In genomic region chr1:228416217-228416971, GRCh38 we compare ENCODE assay signal across 8 cellular contexts. TPM values are rescaled to one million over a fixed set of nuclear protein-coding genes. Genes with fewer than 3 reads are reported as not detected.
DNase-seq lines count a peak whose midpoint lies in the region; ATAC-seq and TF ChIP-seq lines count a peak whose summit lies in the region.

Gene TRIM17 (minus strand): TSS chr1:228416861. CDS start chr1:228415072, 1,789 bp downstream.

- no peaks in the 10 kb centered on the region for H3K36me3 ChIP-seq in uterus

- H3K27me3 ChIP-seq in uterus: peaks cover 2 to 4% of the 10 kb centered on the region in 2 donors

- peak within 1 kb of the TSS; percentile 74 for H3K4me3 Mint-ChIP-seq in activated CD8-positive, alpha-beta T cell treated with anti-CD3 and anti-CD28 coated beads for 36 hours
- H3K4me3 Mint-ChIP-seq in natural killer cell treated with Interleukin-12 subunit alpha and Interleukin-12 subunit beta and Interleukin-15 and Interleukin-18, amount 100 ng/mL, for 72 hours: peak within 1 kb of the TSS; percentile 76

- peak; percentile 38 for TF ChIP-seq CTCF in activated CD8-positive, alpha-beta T cell treated with anti-CD3 and anti-CD28 coated beads for 36 hours (IDR thresholded peaks at IDR 0.05)
- peak in 2 of 4 experiments; percentile 48 for TF ChIP-seq CTCF in uterus (IDR thresholded peaks at IDR 0.05)

- peak; percentile 46 for ATAC-seq in Right ventricle myocardium inferior
- peak; percentile 78 for ATAC-seq in activated CD8-positive, alpha-beta T cell treated with anti-CD3 and anti-CD28 coated beads for 36 hours
- peak; percentile 85 to 86 for ATAC-seq in natural killer cell treated with Interleukin-12 subunit alpha and Interleukin-12 subunit beta and Interleukin-15 and Interleukin-18, amount 100 ng/mL, for 72 hours

- peaks cover 18% of the 10 kb centered on the region for H3K4me1 Mint-ChIP-seq in activated CD8-positive, alpha-beta T cell treated with anti-CD3 and anti-CD28 coated beads for 36 hours (ENCODE audit: low read depth)
- peaks cover 9 to 16% of the 10 kb centered on the region in 2 donors for H3K4me1 Mint-ChIP-seq in natural killer cell treated with Interleukin-12 subunit alpha and Interleukin-12 subunit beta and Interleukin-15 and Interleukin-18, amount 100 ng/mL, for 72 hours (ENCODE audit: low read depth in 2 of 2)

- H3K27ac ChIP-seq in epithelial cell of prostate: peak within 1 kb of the TSS; percentile 88
- peak within 1 kb of the TSS in 1 of 2 donors; percentile 12 for H3K27ac ChIP-seq in uterus

- H3K27ac Mint-ChIP-seq in activated CD8-positive, alpha-beta T cell treated with anti-CD3 and anti-CD28 coated beads for 36 hours: peak within 1 kb of the TSS; percentile 72
- peak within 1 kb of the TSS in 1 of 2 donors; percentile 69 for H3K27ac Mint-ChIP-seq in natural killer cell treated with Interleukin-12 subunit alpha and Interleukin-12 subunit beta and Interleukin-15 and Interleukin-18, amount 100 ng/mL, for 72 hours

- H3K4me1 ChIP-seq in uterus: peaks cover 5 to 11% of the 10 kb centered on the region in 2 donors

- CTCF ChIA-PET in activated CD8-positive, alpha-beta T cell treated with anti-CD3 and anti-CD28 coated beads for 36 hours (lab: Charles Lee): interaction anchor here (1.3 kb wide), 1 partner anchor 11 kb away, joined by 4 read pairs; no protein-coding TSS in a partner anchor

- POLR2A ChIA-PET in activated CD8-positive, alpha-beta T cell treated with anti-CD3 and anti-CD28 coated beads for 36 hours (lab: Charles Lee): interaction anchor here (1.2 to 1.5 kb wide), 2 partner anchors 10 kb away, joined by 4 to 5 read pairs; no protein-coding TSS in a partner anchor

- no peak for TF ChIP-seq POLR2A in uterus (IDR thresholded peaks at IDR 0.05)

- intact Hi-C loops in Right ventricle myocardium inferior (cut with DNase I) (no loop called here), cardiac septum (cut with DNase I) (no loop called here), uterus (cut with DNase I; ENCODE audit: low total_unique reads) (no loop called here)
- intact Hi-C loops in activated CD8-positive, alpha-beta T cell treated with anti-CD3 and anti-CD28 coated beads for 36 hours (cut with micrococcal nuclease): no loop called here

- H3K9me3 ChIP-seq in uterus: no peaks in the 10 kb centered on the region

- H3K4me3 ChIP-seq in uterus: peak within 1 kb of the TSS; percentile 12 to 32

- peak; percentile 62 for DNase-seq in Right ventricle myocardium inferior (ENCODE audit: missing footprints)
- DNase-seq in cardiac septum (ENCODE audit: low spot score): no peak
- DNase-seq in activated CD8-positive, alpha-beta T cell treated with anti-CD3 and anti-CD28 coated beads for 36 hours: peak; percentile 60
- DNase-seq in epithelial cell of prostate (ENCODE audit: low read depth, low spot score): no peak
- DNase-seq in natural killer cell treated with Interleukin-12 subunit alpha and Interleukin-12 subunit beta and Interleukin-15 and Interleukin-18, amount 100 ng/mL, for 72 hours (ENCODE audit: low spot score): peak; percentile 76
- DNase-seq in uterus: no peak
- no peak for DNase-seq in NAMALWA (ENCODE audit: low spot score)
- DNase-seq in amygdala (lab: John Stamatoyannopoulos, UW): no peak

- H3K27me3 Mint-ChIP-seq in activated CD8-positive, alpha-beta T cell treated with anti-CD3 and anti-CD28 coated beads for 36 hours: peaks cover 15% of the 10 kb centered on the region
- H3K27me3 Mint-ChIP-seq in natural killer cell treated with Interleukin-12 subunit alpha and Interleukin-12 subunit beta and Interleukin-15 and Interleukin-18, amount 100 ng/mL, for 72 hours: peaks cover 0 to 7% of the 10 kb centered on the region in 2 donors

- no peaks in the 10 kb centered on the region for H3K36me3 Mint-ChIP-seq in activated CD8-positive, alpha-beta T cell treated with anti-CD3 and anti-CD28 coated beads for 36 hours (ENCODE audit: low read depth)
- H3K36me3 Mint-ChIP-seq in natural killer cell treated with Interleukin-12 subunit alpha and Interleukin-12 subunit beta and Interleukin-15 and Interleukin-18, amount 100 ng/mL, for 72 hours: no peaks in the 10 kb centered on the region

- H3K9me3 Mint-ChIP-seq in activated CD8-positive, alpha-beta T cell treated with anti-CD3 and anti-CD28 coated beads for 36 hours: no peaks in the 10 kb centered on the region
- no peaks in the 10 kb centered on the region for H3K9me3 Mint-ChIP-seq in natural killer cell treated with Interleukin-12 subunit alpha and Interleukin-12 subunit beta and Interleukin-15 and Interleukin-18, amount 100 ng/mL, for 72 hours

RNA-seq across cellular contexts. Expression of gene TRIM17, which starts in this region (rescaled TPM):
- 0.38 TPM for total RNA-seq in Right ventricle myocardium inferior
- 0.46 TPM for total RNA-seq in cardiac septum
- total RNA-seq in activated CD8-positive, alpha-beta T cell treated with anti-CD3 and anti-CD28 coated beads for 36 hours: 1 to 10 TPM; 1.9 to 2.7 TPM
- 1 to 10 TPM; 2.0 to 2.2 TPM for total RNA-seq in natural killer cell treated with Interleukin-12 subunit alpha and Interleukin-12 subunit beta and Interleukin-15 and Interleukin-18, amount 100 ng/mL, for 72 hours
- 1 to 10 TPM in 2 of 4 donors, not detected in 2; 3.2 to 5.9 TPM for total RNA-seq in uterus

Comparison
In these comparisons a context has a peak if more than half of its experiments do, and no peak if none do; other contexts are left out.
1. Peak in DNase-seq and ATAC-seq in Right ventricle myocardium inferior; RNA of the gene not detected or under 1 TPM.
2. DNase-seq: peak in activated CD8-positive, alpha-beta T cell treated with anti-CD3 and anti-CD28 coated beads for 36 hours (single experiment) and natural killer cell treated with Interleukin-12 subunit alpha and Interleukin-12 subunit beta and Interleukin-15 and Interleukin-18, amount 100 ng/mL, for 72 hours (single experiment); none in cardiac septum (single experiment), epithelial cell of prostate (single experiment), uterus (0 of 2), NAMALWA (single experiment) and amygdala (0 of 56).
3. Peak in every context shown above with its lines, with median percentiles within 50 percentile points of each other: ATAC-seq.